ENCODE assay signal across 2 cellular contexts in the genomic region with DNA sequence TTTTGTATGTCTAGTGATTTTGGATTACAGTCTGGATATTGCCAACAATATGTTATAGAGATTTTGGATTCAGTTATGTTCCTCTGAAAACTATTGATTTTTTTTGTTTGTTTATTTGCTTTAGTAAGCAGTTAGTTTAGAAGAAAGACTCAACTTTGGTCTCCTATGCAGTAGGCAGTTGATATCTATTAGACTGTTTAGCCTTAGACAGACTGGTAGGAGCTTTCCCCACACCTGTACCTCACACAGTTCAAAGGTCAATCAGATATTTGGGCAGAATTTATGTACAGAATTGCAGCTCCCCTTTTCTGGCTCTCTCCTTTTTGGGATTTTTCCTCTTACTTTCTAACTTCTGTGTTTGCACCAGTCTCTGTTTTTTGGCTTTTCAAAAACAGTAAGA.
TF ChIP-seq lines count a peak whose summit lies in the region.

No MANE protein-coding gene starts in this region.

TF ChIP-seq in HepG2, 621 proteins besides CTCF, POLR2A, EP300 and RAD21 (continues in another document):
- no peak for TF ChIP-seq ZNF790 (CRISPR knock-in tag; IDR thresholded peaks at IDR 0.05; ENCODE audit: borderline replicate concordance)
- TF ChIP-seq HNRNPL (IDR thresholded peaks at IDR 0.05; ENCODE audit: low read depth, low read length): no peak
- peak; percentile 16; the same call in 1 of the 2 replicates for TF ChIP-seq HNF4A (CRISPR knock-in tag; IDR thresholded peaks at IDR 0.05)
- TF ChIP-seq, protein P1, sequence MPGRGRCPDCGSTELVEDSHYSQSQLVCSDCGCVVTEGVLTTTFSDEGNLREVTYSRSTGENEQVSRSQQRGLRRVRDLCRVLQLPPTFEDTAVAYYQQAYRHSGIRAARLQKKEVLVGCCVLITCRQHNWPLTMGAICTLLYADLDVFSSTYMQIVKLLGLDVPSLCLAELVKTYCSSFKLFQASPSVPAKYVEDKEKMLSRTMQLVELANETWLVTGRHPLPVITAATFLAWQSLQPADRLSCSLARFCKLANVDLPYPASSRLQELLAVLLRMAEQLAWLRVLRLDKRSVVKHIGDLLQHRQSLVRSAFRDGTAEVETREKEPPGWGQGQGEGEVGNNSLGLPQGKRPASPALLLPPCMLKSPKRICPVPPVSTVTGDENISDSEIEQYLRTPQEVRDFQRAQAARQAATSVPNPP (CRISPR knock-in tag; IDR thresholded peaks at IDR 0.05): no peak
- no peak for TF ChIP-seq YEATS2 (CRISPR knock-in tag; IDR thresholded peaks at IDR 0.05; ENCODE audit: borderline replicate concordance)
- TF ChIP-seq, protein P2, sequence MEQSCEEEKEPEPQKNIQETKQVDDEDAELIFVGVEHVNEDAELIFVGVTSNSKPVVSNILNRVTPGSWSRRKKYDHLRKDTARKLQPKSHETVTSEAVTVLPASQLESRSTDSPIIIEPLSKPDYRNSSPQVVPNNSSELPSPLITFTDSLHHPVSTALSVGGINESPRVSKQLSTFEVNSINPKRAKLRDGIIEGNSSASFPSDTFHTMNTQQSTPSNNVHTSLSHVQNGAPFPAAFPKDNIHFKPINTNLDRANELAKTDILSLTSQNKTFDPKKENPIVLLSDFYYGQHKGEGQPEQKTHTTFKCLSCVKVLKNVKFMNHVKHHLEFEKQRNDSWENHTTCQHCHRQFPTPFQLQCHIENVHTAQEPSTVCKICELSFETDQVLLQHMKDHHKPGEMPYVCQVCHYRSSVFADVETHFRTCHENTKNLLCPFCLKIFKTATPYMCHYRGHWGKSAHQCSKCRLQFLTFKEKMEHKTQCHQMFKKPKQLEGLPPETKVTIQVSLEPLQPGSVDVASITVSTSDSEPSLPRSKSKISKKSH (CRISPR knock-in tag; IDR thresholded peaks at IDR 0.05; ENCODE audit: borderline replicate concordance): no peak
- TF ChIP-seq, protein P3, sequence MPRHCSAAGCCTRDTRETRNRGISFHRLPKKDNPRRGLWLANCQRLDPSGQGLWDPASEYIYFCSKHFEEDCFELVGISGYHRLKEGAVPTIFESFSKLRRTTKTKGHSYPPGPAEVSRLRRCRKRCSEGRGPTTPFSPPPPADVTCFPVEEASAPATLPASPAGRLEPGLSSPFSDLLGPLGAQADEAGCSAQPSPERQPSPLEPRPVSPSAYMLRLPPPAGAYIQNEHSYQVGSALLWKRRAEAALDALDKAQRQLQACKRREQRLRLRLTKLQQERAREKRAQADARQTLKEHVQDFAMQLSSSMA (CRISPR knock-in tag; IDR thresholded peaks at IDR 0.05): no peak
- TF ChIP-seq PAWR (CRISPR knock-in tag; IDR thresholded peaks at IDR 0.05; ENCODE audit: borderline replicate concordance): no peak
- TF ChIP-seq MAFK (conservative IDR thresholded peaks at IDR 0.05 in 1 of 2, IDR thresholded peaks at IDR 0.05 in 1 of 2; ENCODE audit: low read length in 2 of 2): peak; percentile 20 to 44; a peak in 2 of 4 replicates
- TF ChIP-seq, protein P4, sequence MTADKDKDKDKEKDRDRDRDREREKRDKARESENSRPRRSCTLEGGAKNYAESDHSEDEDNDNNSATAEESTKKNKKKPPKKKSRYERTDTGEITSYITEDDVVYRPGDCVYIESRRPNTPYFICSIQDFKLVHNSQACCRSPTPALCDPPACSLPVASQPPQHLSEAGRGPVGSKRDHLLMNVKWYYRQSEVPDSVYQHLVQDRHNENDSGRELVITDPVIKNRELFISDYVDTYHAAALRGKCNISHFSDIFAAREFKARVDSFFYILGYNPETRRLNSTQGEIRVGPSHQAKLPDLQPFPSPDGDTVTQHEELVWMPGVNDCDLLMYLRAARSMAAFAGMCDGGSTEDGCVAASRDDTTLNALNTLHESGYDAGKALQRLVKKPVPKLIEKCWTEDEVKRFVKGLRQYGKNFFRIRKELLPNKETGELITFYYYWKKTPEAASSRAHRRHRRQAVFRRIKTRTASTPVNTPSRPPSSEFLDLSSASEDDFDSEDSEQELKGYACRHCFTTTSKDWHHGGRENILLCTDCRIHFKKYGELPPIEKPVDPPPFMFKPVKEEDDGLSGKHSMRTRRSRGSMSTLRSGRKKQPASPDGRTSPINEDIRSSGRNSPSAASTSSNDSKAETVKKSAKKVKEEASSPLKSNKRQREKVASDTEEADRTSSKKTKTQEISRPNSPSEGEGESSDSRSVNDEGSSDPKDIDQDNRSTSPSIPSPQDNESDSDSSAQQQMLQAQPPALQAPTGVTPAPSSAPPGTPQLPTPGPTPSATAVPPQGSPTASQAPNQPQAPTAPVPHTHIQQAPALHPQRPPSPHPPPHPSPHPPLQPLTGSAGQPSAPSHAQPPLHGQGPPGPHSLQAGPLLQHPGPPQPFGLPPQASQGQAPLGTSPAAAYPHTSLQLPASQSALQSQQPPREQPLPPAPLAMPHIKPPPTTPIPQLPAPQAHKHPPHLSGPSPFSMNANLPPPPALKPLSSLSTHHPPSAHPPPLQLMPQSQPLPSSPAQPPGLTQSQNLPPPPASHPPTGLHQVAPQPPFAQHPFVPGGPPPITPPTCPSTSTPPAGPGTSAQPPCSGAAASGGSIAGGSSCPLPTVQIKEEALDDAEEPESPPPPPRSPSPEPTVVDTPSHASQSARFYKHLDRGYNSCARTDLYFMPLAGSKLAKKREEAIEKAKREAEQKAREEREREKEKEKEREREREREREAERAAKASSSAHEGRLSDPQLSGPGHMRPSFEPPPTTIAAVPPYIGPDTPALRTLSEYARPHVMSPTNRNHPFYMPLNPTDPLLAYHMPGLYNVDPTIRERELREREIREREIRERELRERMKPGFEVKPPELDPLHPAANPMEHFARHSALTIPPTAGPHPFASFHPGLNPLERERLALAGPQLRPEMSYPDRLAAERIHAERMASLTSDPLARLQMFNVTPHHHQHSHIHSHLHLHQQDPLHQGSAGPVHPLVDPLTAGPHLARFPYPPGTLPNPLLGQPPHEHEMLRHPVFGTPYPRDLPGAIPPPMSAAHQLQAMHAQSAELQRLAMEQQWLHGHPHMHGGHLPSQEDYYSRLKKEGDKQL (CRISPR knock-in tag; IDR thresholded peaks at IDR 0.05; ENCODE audit: low read depth): no peak
- no peak for TF ChIP-seq TCF12 (IDR thresholded peaks at IDR 0.05)
- no peak for TF ChIP-seq TCF12 (CRISPR knock-in tag; IDR thresholded peaks at IDR 0.05)
- no peak for TF ChIP-seq NAIF1 (CRISPR knock-in tag; IDR thresholded peaks at IDR 0.05; ENCODE audit: borderline replicate concordance)
- TF ChIP-seq, protein P5, sequence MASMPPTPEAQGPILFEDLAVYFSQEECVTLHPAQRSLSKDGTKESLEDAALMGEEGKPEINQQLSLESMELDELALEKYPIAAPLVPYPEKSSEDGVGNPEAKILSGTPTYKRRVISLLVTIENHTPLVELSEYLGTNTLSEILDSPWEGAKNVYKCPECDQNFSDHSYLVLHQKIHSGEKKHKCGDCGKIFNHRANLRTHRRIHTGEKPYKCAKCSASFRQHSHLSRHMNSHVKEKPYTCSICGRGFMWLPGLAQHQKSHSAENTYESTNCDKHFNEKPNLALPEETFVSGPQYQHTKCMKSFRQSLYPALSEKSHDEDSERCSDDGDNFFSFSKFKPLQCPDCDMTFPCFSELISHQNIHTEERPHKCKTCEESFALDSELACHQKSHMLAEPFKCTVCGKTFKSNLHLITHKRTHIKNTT (CRISPR knock-in tag; IDR thresholded peaks at IDR 0.05): no peak
- no peak for TF ChIP-seq BHLHE40 (IDR thresholded peaks at IDR 0.05; ENCODE audit: low read length)
- TF ChIP-seq FOXP1 (IDR thresholded peaks at IDR 0.05): no peak
- TF ChIP-seq FOXP1 (CRISPR knock-in tag; IDR thresholded peaks at IDR 0.05): peak; percentile 51; the same call in 1 of the 2 replicates
- no peak for TF ChIP-seq REL (CRISPR knock-in tag; conservative IDR thresholded peaks at IDR 0.05)

TF ChIP-seq in liver, 16 proteins besides CTCF, POLR2A, EP300 and RAD21:
- peak; percentile 27 for TF ChIP-seq SP1 (IDR thresholded peaks at IDR 0.05)
- TF ChIP-seq HNF4A (conservative IDR thresholded peaks at IDR 0.05): peak; percentile 19 to 48
- no peak for TF ChIP-seq RXRA (IDR thresholded peaks at IDR 0.05)
- TF ChIP-seq GABPA (IDR thresholded peaks at IDR 0.05 in 1 of 2, conservative IDR thresholded peaks at IDR 0.05 in 1 of 2): no peak
- TF ChIP-seq YY1 (IDR thresholded peaks at IDR 0.05): no peak
- TF ChIP-seq, protein P6, sequence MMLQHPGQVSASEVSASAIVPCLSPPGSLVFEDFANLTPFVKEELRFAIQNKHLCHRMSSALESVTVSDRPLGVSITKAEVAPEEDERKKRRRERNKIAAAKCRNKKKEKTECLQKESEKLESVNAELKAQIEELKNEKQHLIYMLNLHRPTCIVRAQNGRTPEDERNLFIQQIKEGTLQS (IDR thresholded peaks at IDR 0.05): no peak
